ENCODE assay signal across 8 cellular contexts in genomic region chr3:183253364-183253960, GRCh38. TPM values are rescaled to one million over a fixed set of nuclear protein-coding genes. Genes with fewer than 3 reads are reported as not detected.
DNase-seq lines count a peak whose midpoint lies in the region; ATAC-seq and TF ChIP-seq lines count a peak whose summit lies in the region.

No MANE protein-coding gene starts in this region.

- H3K4me2 ChIP-seq in H9 (ENCODE audit: insufficient read depth, insufficient read length, low read length) (peak overlapping the region; percentile 94), SK-N-SH (peak overlapping the region; percentile 94)

- H4K8ac ChIP-seq in H9 (replicated peaks; ENCODE audit: insufficient read length, low read depth, low read length) = no peak overlapping the region

- peak overlapping the region; percentile 52 for H3K14ac ChIP-seq in H9 (ENCODE audit: insufficient read depth, low read length)

- no peaks in the 10 kb centered on the region for H3K79me1 ChIP-seq in H9 (ENCODE audit: insufficient read depth, low read depth, low read length, poor library complexity, severe bottlenecking)

- no peak overlapping the region for H3T11ph ChIP-seq in H9 (ENCODE audit: low read length)

- peak overlapping the region; percentile 2 for H3K18ac ChIP-seq in H9 (ENCODE audit: insufficient read length, low read depth, low read length)

- no peak for TF ChIP-seq POLR2A in GM18505 (IDR thresholded peaks at IDR 0.05; ENCODE audit: borderline replicate concordance, extremely low read depth, insufficient read depth, insufficient read length)

- H2BK5ac ChIP-seq in H9 (ENCODE audit: insufficient read length, low read length) = no peak overlapping the region

- H3K23me2 ChIP-seq in H9 (ENCODE audit: insufficient read length, low read depth, low read length, poor library complexity, severe bottlenecking) = peaks cover 20% of the 10 kb centered on the region

- no peak overlapping the region for H2BK20ac ChIP-seq in H9 (ENCODE audit: low read depth, low read length, poor library complexity, severe bottlenecking)

- POLR2A ChIA-PET in SK-N-SH (lab: Yijun Ruan, JAX) = no interaction called here

- H3K36me3 Mint-ChIP-seq in H9 (ENCODE audit: insufficient read depth in 1 of 3, low read depth in 3 of 3) = peaks cover 0 to 4% (median 4%) of the 10 kb centered on the region in 3 experiments; a peak in 2 of 7 replicates

- H2BK12ac ChIP-seq in H9 (ENCODE audit: insufficient read length, low read depth, low read length) = no peak overlapping the region

- WGBS in H9 (ENCODE audit: extremely low coverage, insufficient read length, low lambda C conversion rate) = no CpG with 5 or more reads among the region's 48 CpGs
- WGBS in SK-N-SH (ENCODE audit: low lambda C conversion rate) = 1% methylated on average over 31 of the region's 48 CpGs

- H2AFZ ChIP-seq in H9 (ENCODE audit: low read length) (no peak overlapping the region), SK-N-SH (ENCODE audit: low read depth) (peak overlapping the region; percentile 89)

- H4K20me1 ChIP-seq in H9 (ENCODE audit: control insufficient read depth, insufficient read depth, insufficient read length) (no peaks in the 10 kb centered on the region), SK-N-SH (ENCODE audit: insufficient read depth) (no peaks in the 10 kb centered on the region)

- TF ChIP-seq EP300 in SK-N-SH (IDR thresholded peaks at IDR 0.05; ENCODE audit: borderline replicate concordance in 1 of 2, low read depth in 1 of 2, low read length in 1 of 2) = no peak

- peaks cover 12% of the 10 kb centered on the region; the same call in 1 of the 2 replicates for H3K4me1 ChIP-seq in H9 (ENCODE audit: insufficient read depth, low read length)
- H3K4me1 ChIP-seq in SK-N-SH (ENCODE audit: control insufficient read depth in 1 of 2, insufficient read depth in 2 of 2, low read depth in 1 of 2, low read length in 1 of 2) = peaks cover 0 to 2% of the 10 kb centered on the region in 2 experiments; a peak in 1 of 4 replicates

- H3K4me3 Mint-ChIP-seq in H9 = peak overlapping the region; percentile 67 to 82

- peaks cover 2 to 3% of the 10 kb centered on the region in 2 experiments for H3K36me3 ChIP-seq in SK-N-SH (replicated peaks in 1 of 2; ENCODE audit: control insufficient read depth in 1 of 2, insufficient read depth in 2 of 2, low read length in 1 of 2)

- no peak for TF ChIP-seq CTCF in H9 (conservative IDR thresholded peaks at IDR 0.05)
- no peak for TF ChIP-seq CTCF in SK-N-SH (IDR thresholded peaks at IDR 0.05)

- DNase-seq in AG20443 (ENCODE audit: low spot score) (peak; percentile 53), H9 (no peak), SK-N-SH (peak; percentile 68), cerebellum (ENCODE audit: low spot score) (peak; percentile 17), islet precursor cell (peak; percentile 68), cortex of kidney (lab: John Stamatoyannopoulos, UW) (no peak)

- no peak overlapping the region; the same call in 1 of the 2 replicates for H2BK15ac ChIP-seq in H9 (ENCODE audit: low read depth, low read length)

- peak overlapping the region in 1 of 3 experiments; percentile 63; a peak in 1 of 7 replicates for H3K27ac Mint-ChIP-seq in H9

- no peak for ATAC-seq in GM18505 (IDR thresholded peaks at IDR 0.05; ENCODE audit: unreplicated experiment)

- H3K9me2 ChIP-seq in SK-N-SH = no peaks in the 10 kb centered on the region

- H3K79me2 ChIP-seq in H9 (ENCODE audit: insufficient read depth, low read length) = no peaks in the 10 kb centered on the region
- H3K79me2 ChIP-seq in SK-N-SH (ENCODE audit: insufficient read depth) = peaks cover 30% of the 10 kb centered on the region

- H3K56ac ChIP-seq in H9 (ENCODE audit: insufficient read length, low read depth, low read length) = no peak overlapping the region

- H2BK120ac ChIP-seq in H9 (ENCODE audit: low read depth, low read length, poor library complexity, severe bottlenecking) = no peak overlapping the region

- no peaks in the 10 kb centered on the region for H3F3A ChIP-seq in SK-N-SH (replicated peaks; ENCODE audit: insufficient read depth)

- H3K27ac ChIP-seq in H9 (ENCODE audit: insufficient read length, low read depth, low read length) = no peak overlapping the region
- H3K27ac ChIP-seq in SK-N-SH (ENCODE audit: low read depth in 2 of 2, low read length in 1 of 2) = peak overlapping the region; percentile 43 to 77
- H3K27ac ChIP-seq in skin epidermis = peak overlapping the region; percentile 77 to 99 (median 91)

- no peak overlapping the region for H2AK5ac ChIP-seq in H9 (ENCODE audit: insufficient read length, low read length)

- no peaks in the 10 kb centered on the region for H3K9me3 Mint-ChIP-seq in H9

- H3K27me3 ChIP-seq in H9 (ENCODE audit: insufficient read depth, low read length) (peaks cover 10% of the 10 kb centered on the region; the same call in 1 of the 2 replicates), SK-N-SH (ENCODE audit: insufficient read depth) (no peaks in the 10 kb centered on the region)

- H3K9me3 ChIP-seq in H9 (ENCODE audit: control insufficient read depth, low read depth, low read length) (no peaks in the 10 kb centered on the region), SK-N-SH (no peaks in the 10 kb centered on the region)

- H3K27me3 Mint-ChIP-seq in H9 (ENCODE audit: low read depth) = peaks cover 19% of the 10 kb centered on the region

- CTCF ChIA-PET in SK-N-SH (lab: Yijun Ruan, JAX) = interaction anchor here (0.8 to 3.4 kb wide), 10 partner anchors 17 to 168 kb away, joined by 3 to 19 read pairs (median 3); no protein-coding TSS in a partner anchor

- no peak overlapping the region for H3K4ac ChIP-seq in H9 (ENCODE audit: low read depth, low read length)

- H3K9ac ChIP-seq in H9 (ENCODE audit: extremely low read depth, insufficient read length, low read length) (peak overlapping the region; percentile 72), SK-N-SH (peak overlapping the region; percentile 83)

- H3K4me3 ChIP-seq in SK-N-SH (ENCODE audit: low read depth in 2 of 2, low read length in 1 of 2) (peak overlapping the region; percentile 79 to 88), skin epidermis (peak overlapping the region; percentile 47 to 89 (median 72))

- peak overlapping the region; percentile 17 for H4K5ac ChIP-seq in H9 (ENCODE audit: insufficient read length, low read depth, low read length)

- H4K91ac ChIP-seq in H9 (ENCODE audit: insufficient read length, low read depth, low read length) = no peak overlapping the region

- H3K4me1 Mint-ChIP-seq in H9 = peaks cover 26 to 34% of the 10 kb centered on the region in 2 experiments

- H3K23ac ChIP-seq in H9 (ENCODE audit: insufficient read length, low read depth, low read length) = no peak overlapping the region

- TF ChIP-seq RAD21 in SK-N-SH (IDR thresholded peaks at IDR 0.05; ENCODE audit: low read length) = no peak

TF ChIP-seq in SK-N-SH, 30 proteins besides CTCF, POLR2A, EP300 and RAD21:
- 0 out of 2 replicates have a peak, but pooled peaks have one; percentile 19 for TF ChIP-seq MXI1 (IDR thresholded peaks at IDR 0.05; ENCODE audit: low read depth, low read length)
- no peak for TF ChIP-seq ZBTB33 (IDR thresholded peaks at IDR 0.05; ENCODE audit: borderline replicate concordance, low read depth)
- TF ChIP-seq CHD2 (IDR thresholded peaks at IDR 0.05; ENCODE audit: low read length, partially characterized antibody) = no peak
- TF ChIP-seq MAX (IDR thresholded peaks at IDR 0.05; ENCODE audit: low read depth) = no peak; the same call in 1 of the 2 replicates
- no peak for TF ChIP-seq RCOR1 (IDR thresholded peaks at IDR 0.05; ENCODE audit: low read length)
- 0 out of 2 replicates have a peak, but pooled peaks have one; percentile 44 for TF ChIP-seq TAF1 (IDR thresholded peaks at IDR 0.05; ENCODE audit: borderline replicate concordance, low read depth, low read length)
- TF ChIP-seq SIN3A (IDR thresholded peaks at IDR 0.05; ENCODE audit: borderline replicate concordance, low read depth, low read length) = 0 out of 2 replicates have a peak, but pooled peaks have one; percentile 45

RNA-seq across cellular contexts. Expression of gene B3GNT5, which starts 0.4 kb away (rescaled TPM):
- total RNA-seq in H9 (2021) (7.3 and 7.6 TPM in 2 replicates), cerebellum (19.9 TPM)
- polyA plus RNA-seq in SK-N-SH (2012; rRNA removed) = 4.7 and 6.0 TPM in 2 replicates
- polyA plus RNA-seq in SK-N-SH (2012; cell fraction: cytosol; rRNA removed) = 6.9 and 8.4 TPM in 2 replicates
- polyA plus RNA-seq in SK-N-SH (2012; cell fraction: nucleus; rRNA removed) = 2.6 and 5.7 TPM in 2 replicates

Comparison
In these comparisons a context has a peak if more than half of its experiments do, and no peak if none do; other contexts are left out.
1. DNase-seq: peak in AG20443 (single experiment), SK-N-SH (single experiment), cerebellum (single experiment) and islet precursor cell (single experiment); none in H9 (single experiment) and cortex of kidney (single experiment).